Comparison of ENCODE assay signal across 2 cellular contexts in genomic region chr19:55647732-55648656, GRCh38.
TF ChIP-seq lines count a peak whose summit lies in the region.

CCDC106 (plus strand) TSS chr19:55648212; CDS start chr19:55649047, 835 bp downstream.

TF ChIP-seq in A549, 52 proteins besides CTCF, POLR2A, EP300 and RAD21 (continued from another document):
- TF ChIP-seq, protein P1, sequence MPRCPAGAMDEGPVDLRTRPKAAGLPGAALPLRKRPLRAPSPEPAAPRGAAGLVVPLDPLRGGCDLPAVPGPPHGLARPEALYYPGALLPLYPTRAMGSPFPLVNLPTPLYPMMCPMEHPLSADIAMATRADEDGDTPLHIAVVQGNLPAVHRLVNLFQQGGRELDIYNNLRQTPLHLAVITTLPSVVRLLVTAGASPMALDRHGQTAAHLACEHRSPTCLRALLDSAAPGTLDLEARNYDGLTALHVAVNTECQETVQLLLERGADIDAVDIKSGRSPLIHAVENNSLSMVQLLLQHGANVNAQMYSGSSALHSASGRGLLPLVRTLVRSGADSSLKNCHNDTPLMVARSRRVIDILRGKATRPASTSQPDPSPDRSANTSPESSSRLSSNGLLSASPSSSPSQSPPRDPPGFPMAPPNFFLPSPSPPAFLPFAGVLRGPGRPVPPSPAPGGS (IDR thresholded peaks at IDR 0.05) = 0 out of 3 replicates have a peak, but pooled peaks have one; percentile 74
- TF ChIP-seq HOXA7 (CRISPR knock-in tag; IDR thresholded peaks at IDR 0.05) (no peak), MAX (IDR thresholded peaks at IDR 0.05) (peak; percentile 30; the same call in 1 of the 2 replicates), MAZ (IDR thresholded peaks at IDR 0.05; ENCODE audit: borderline replicate concordance, low read depth, low read length) (no peak), NR3C1 (IDR thresholded peaks at IDR 0.05) (no peak), RNF2 (IDR thresholded peaks at IDR 0.05; ENCODE audit: borderline replicate concordance, low read depth) (no peak), RFX5 (IDR thresholded peaks at IDR 0.05) (no peak), PHF8 (IDR thresholded peaks at IDR 0.05; ENCODE audit: borderline replicate concordance, low read depth) (peak; percentile 43; the same call in 1 of the 2 replicates), GATA3 (IDR thresholded peaks at IDR 0.05; ENCODE audit: borderline replicate concordance) (0 out of 2 replicates have a peak, but pooled peaks have one; percentile 23), CHD4 (IDR thresholded peaks at IDR 0.05; ENCODE audit: borderline replicate concordance) (no peak), TFCP2L1 (CRISPR knock-in tag; IDR thresholded peaks at IDR 0.05) (no peak), KDM1A (IDR thresholded peaks at IDR 0.05; ENCODE audit: low read depth) (no peak), POLR2AphosphoS2 (conservative IDR thresholded peaks at IDR 0.05; ENCODE audit: low read length) (no peak), USF2 (IDR thresholded peaks at IDR 0.05) (no peak), CBX8 (IDR thresholded peaks at IDR 0.05) (no peak), ZFP36 (IDR thresholded peaks at IDR 0.05; ENCODE audit: borderline replicate concordance, partially characterized antibody) (no peak), MYC (IDR thresholded peaks at IDR 0.05; ENCODE audit: borderline replicate concordance, low read length) (no peak), HOXB13 (CRISPR knock-in tag; IDR thresholded peaks at IDR 0.05; ENCODE audit: low read depth) (no peak), ZC3H11A (IDR thresholded peaks at IDR 0.05) (no peak), BHLHE40 (IDR thresholded peaks at IDR 0.05; ENCODE audit: low read depth, low read length) (no peak), PBX3 (IDR thresholded peaks at IDR 0.05) (peak; percentile 61), JUN (IDR thresholded peaks at IDR 0.05) (peak; percentile 45 to 73; a peak in 3 of 5 replicates), FOSL2 (IDR thresholded peaks at IDR 0.05) (no peak), FOSL2 (CRISPR knock-in tag; IDR thresholded peaks at IDR 0.05) (no peak), HOXB5 (CRISPR knock-in tag; IDR thresholded peaks at IDR 0.05) (0 out of 2 replicates have a peak, but pooled peaks have one; percentile 15), CHD2 (IDR thresholded peaks at IDR 0.05; ENCODE audit: low read length, partially characterized antibody) (no peak), SREBF2 (IDR thresholded peaks at IDR 0.05) (no peak), RARB (CRISPR knock-in tag; IDR thresholded peaks at IDR 0.05) (no peak)
- TF ChIP-seq, protein P2, sequence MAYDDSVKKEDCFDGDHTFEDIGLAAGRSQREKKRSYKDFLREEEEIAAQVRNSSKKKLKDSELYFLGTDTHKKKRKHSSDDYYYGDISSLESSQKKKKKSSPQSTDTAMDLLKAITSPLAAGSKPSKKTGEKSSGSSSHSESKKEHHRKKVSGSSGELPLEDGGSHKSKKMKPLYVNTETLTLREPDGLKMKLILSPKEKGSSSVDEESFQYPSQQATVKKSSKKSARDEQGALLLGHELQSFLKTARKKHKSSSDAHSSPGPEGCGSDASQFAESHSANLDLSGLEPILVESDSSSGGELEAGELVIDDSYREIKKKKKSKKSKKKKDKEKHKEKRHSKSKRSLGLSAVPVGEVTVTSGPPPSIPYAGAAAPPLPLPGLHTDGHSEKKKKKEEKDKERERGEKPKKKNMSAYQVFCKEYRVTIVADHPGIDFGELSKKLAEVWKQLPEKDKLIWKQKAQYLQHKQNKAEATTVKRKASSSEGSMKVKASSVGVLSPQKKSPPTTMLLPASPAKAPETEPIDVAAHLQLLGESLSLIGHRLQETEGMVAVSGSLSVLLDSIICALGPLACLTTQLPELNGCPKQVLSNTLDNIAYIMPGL (CRISPR knock-in tag; IDR thresholded peaks at IDR 0.05; ENCODE audit: borderline replicate concordance) = no peak

TF ChIP-seq in WTC11, 78 proteins besides CTCF, POLR2A, EP300 and RAD21 (continued from another document and continues in another):
- TF ChIP-seq PRDM15 (CRISPR knock-in tag; IDR thresholded peaks at IDR 0.05) = peak; percentile 20; the same call in 1 of the 2 replicates
- TF ChIP-seq SMAD4 (CRISPR knock-in tag; IDR thresholded peaks at IDR 0.05) = 0 out of 2 replicates have a peak, but pooled peaks have one; percentile 41
- TF ChIP-seq GTF2I (CRISPR knock-in tag; conservative IDR thresholded peaks at IDR 0.05) = no peak
- TF ChIP-seq GABPB1 (CRISPR knock-in tag; IDR thresholded peaks at IDR 0.05) = no peak
- TF ChIP-seq ESRRA (CRISPR knock-in tag; IDR thresholded peaks at IDR 0.05; ENCODE audit: borderline replicate concordance) = no peak
- no peak for TF ChIP-seq MYBL2 (CRISPR knock-in tag; IDR thresholded peaks at IDR 0.05)
- TF ChIP-seq ZSCAN18 (CRISPR knock-in tag; IDR thresholded peaks at IDR 0.05) = no peak
- TF ChIP-seq SOX15 (CRISPR knock-in tag; IDR thresholded peaks at IDR 0.05) = no peak
- peak; percentile 62; the same call in 1 of the 2 replicates for TF ChIP-seq ZBTB43 (CRISPR knock-in tag; IDR thresholded peaks at IDR 0.05)
- TF ChIP-seq RORB (CRISPR knock-in tag; IDR thresholded peaks at IDR 0.05) = no peak
- TF ChIP-seq, protein P3, sequence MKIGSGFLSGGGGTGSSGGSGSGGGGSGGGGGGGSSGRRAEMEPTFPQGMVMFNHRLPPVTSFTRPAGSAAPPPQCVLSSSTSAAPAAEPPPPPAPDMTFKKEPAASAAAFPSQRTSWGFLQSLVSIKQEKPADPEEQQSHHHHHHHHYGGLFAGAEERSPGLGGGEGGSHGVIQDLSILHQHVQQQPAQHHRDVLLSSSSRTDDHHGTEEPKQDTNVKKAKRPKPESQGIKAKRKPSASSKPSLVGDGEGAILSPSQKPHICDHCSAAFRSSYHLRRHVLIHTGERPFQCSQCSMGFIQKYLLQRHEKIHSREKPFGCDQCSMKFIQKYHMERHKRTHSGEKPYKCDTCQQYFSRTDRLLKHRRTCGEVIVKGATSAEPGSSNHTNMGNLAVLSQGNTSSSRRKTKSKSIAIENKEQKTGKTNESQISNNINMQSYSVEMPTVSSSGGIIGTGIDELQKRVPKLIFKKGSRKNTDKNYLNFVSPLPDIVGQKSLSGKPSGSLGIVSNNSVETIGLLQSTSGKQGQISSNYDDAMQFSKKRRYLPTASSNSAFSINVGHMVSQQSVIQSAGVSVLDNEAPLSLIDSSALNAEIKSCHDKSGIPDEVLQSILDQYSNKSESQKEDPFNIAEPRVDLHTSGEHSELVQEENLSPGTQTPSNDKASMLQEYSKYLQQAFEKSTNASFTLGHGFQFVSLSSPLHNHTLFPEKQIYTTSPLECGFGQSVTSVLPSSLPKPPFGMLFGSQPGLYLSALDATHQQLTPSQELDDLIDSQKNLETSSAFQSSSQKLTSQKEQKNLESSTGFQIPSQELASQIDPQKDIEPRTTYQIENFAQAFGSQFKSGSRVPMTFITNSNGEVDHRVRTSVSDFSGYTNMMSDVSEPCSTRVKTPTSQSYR (CRISPR knock-in tag; IDR thresholded peaks at IDR 0.05) = no peak
- TF ChIP-seq, protein P4, sequence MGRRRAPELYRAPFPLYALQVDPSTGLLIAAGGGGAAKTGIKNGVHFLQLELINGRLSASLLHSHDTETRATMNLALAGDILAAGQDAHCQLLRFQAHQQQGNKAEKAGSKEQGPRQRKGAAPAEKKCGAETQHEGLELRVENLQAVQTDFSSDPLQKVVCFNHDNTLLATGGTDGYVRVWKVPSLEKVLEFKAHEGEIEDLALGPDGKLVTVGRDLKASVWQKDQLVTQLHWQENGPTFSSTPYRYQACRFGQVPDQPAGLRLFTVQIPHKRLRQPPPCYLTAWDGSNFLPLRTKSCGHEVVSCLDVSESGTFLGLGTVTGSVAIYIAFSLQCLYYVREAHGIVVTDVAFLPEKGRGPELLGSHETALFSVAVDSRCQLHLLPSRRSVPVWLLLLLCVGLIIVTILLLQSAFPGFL (CRISPR knock-in tag; IDR thresholded peaks at IDR 0.05; ENCODE audit: borderline replicate concordance) = 0 out of 2 replicates have a peak, but pooled peaks have one; percentile 14
- TF ChIP-seq TP53 (CRISPR knock-in tag; IDR thresholded peaks at IDR 0.05) = no peak
- peak; percentile 80 for TF ChIP-seq ETV6 (CRISPR knock-in tag; IDR thresholded peaks at IDR 0.05)
- TF ChIP-seq ZNF396 (CRISPR knock-in tag; IDR thresholded peaks at IDR 0.05; ENCODE audit: borderline replicate concordance) = no peak
- TF ChIP-seq CBFB (CRISPR knock-in tag; IDR thresholded peaks at IDR 0.05; ENCODE audit: low read depth) = no peak
- TF ChIP-seq EMX1 (CRISPR knock-in tag; IDR thresholded peaks at IDR 0.05) = no peak
- no peak for TF ChIP-seq OVOL2 (CRISPR knock-in tag; IDR thresholded peaks at IDR 0.05; ENCODE audit: borderline replicate concordance)
- TF ChIP-seq ATF3 (CRISPR knock-in tag; conservative IDR thresholded peaks at IDR 0.05) = no peak
- TF ChIP-seq FOXP1 (CRISPR knock-in tag; IDR thresholded peaks at IDR 0.05; ENCODE audit: borderline replicate concordance) = 0 out of 2 replicates have a peak, but pooled peaks have one; percentile 12
- 0 out of 2 replicates have a peak, but pooled peaks have one; percentile 39 for TF ChIP-seq TEAD4 (CRISPR knock-in tag; IDR thresholded peaks at IDR 0.05)
- TF ChIP-seq SP1 (CRISPR knock-in tag; conservative IDR thresholded peaks at IDR 0.05) = peak; percentile 74
- TF ChIP-seq ZNF121 (CRISPR knock-in tag; IDR thresholded peaks at IDR 0.05) = 0 out of 2 replicates have a peak, but pooled peaks have one; percentile 17
- no peak for TF ChIP-seq TCF7 (CRISPR knock-in tag; IDR thresholded peaks at IDR 0.05; ENCODE audit: low read depth)
- no peak for TF ChIP-seq HMGA2 (CRISPR knock-in tag; IDR thresholded peaks at IDR 0.05)
- TF ChIP-seq ZNF425 (CRISPR knock-in tag; conservative IDR thresholded peaks at IDR 0.05) = no peak
